Comparison of ENCODE assay signal across 1 cellular context in the genomic region with DNA sequence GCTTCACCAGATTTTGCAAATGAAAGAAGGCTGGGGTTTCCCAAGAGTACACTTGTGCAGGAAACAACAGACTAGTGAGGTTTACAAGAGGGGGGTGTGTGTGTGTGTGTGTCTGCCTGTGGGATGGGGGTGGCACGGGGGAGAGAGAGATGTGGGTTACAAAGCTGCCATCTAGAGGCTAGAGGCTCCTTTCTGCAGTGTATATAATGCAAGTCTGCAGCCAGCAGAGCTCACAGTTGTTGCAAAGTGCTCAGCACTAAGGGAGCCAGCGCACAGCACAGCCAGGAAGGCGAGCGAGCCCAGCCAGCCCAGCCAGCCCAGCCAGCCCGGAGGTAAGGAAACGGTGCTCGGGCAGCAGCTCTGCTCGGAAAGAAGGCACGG.
TF ChIP-seq lines count a peak whose summit lies in the region.

A gene (plus strand): TSS at position 233 of the 381 bp plus-strand sequence. CDS start 10,641 bp downstream, outside the sequence.

TF ChIP-seq in K562, 482 proteins besides CTCF, POLR2A, EP300 and RAD21 (continued from another document):
- TF ChIP-seq, protein P1, sequence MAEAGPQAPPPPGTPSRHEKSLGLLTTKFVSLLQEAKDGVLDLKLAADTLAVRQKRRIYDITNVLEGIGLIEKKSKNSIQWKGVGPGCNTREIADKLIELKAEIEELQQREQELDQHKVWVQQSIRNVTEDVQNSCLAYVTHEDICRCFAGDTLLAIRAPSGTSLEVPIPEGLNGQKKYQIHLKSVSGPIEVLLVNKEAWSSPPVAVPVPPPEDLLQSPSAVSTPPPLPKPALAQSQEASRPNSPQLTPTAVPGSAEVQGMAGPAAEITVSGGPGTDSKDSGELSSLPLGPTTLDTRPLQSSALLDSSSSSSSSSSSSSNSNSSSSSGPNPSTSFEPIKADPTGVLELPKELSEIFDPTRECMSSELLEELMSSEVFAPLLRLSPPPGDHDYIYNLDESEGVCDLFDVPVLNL (CRISPR knock-in tag; IDR thresholded peaks at IDR 0.05; ENCODE audit: low read depth) = no peak
- TF ChIP-seq NFRKB (IDR thresholded peaks at IDR 0.05; ENCODE audit: low read depth) = no peak
- TF ChIP-seq, protein P2, sequence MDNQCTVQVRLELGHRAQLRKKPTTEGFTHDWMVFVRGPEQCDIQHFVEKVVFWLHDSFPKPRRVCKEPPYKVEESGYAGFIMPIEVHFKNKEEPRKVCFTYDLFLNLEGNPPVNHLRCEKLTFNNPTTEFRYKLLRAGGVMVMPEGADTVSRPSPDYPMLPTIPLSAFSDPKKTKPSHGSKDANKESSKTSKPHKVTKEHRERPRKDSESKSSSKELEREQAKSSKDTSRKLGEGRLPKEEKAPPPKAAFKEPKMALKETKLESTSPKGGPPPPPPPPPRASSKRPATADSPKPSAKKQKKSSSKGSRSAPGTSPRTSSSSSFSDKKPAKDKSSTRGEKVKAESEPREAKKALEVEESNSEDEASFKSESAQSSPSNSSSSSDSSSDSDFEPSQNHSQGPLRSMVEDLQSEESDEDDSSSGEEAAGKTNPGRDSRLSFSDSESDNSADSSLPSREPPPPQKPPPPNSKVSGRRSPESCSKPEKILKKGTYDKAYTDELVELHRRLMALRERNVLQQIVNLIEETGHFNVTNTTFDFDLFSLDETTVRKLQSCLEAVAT (IDR thresholded peaks at IDR 0.05) = no peak
- TF ChIP-seq, protein P3, sequence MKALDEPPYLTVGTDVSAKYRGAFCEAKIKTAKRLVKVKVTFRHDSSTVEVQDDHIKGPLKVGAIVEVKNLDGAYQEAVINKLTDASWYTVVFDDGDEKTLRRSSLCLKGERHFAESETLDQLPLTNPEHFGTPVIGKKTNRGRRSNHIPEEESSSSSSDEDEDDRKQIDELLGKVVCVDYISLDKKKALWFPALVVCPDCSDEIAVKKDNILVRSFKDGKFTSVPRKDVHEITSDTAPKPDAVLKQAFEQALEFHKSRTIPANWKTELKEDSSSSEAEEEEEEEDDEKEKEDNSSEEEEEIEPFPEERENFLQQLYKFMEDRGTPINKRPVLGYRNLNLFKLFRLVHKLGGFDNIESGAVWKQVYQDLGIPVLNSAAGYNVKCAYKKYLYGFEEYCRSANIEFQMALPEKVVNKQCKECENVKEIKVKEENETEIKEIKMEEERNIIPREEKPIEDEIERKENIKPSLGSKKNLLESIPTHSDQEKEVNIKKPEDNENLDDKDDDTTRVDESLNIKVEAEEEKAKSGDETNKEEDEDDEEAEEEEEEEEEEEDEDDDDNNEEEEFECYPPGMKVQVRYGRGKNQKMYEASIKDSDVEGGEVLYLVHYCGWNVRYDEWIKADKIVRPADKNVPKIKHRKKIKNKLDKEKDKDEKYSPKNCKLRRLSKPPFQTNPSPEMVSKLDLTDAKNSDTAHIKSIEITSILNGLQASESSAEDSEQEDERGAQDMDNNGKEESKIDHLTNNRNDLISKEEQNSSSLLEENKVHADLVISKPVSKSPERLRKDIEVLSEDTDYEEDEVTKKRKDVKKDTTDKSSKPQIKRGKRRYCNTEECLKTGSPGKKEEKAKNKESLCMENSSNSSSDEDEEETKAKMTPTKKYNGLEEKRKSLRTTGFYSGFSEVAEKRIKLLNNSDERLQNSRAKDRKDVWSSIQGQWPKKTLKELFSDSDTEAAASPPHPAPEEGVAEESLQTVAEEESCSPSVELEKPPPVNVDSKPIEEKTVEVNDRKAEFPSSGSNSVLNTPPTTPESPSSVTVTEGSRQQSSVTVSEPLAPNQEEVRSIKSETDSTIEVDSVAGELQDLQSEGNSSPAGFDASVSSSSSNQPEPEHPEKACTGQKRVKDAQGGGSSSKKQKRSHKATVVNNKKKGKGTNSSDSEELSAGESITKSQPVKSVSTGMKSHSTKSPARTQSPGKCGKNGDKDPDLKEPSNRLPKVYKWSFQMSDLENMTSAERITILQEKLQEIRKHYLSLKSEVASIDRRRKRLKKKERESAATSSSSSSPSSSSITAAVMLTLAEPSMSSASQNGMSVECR (CRISPR knock-in tag; IDR thresholded peaks at IDR 0.05) = no peak
- no peak for TF ChIP-seq CAMTA2 (CRISPR knock-in tag; conservative IDR thresholded peaks at IDR 0.05)
- TF ChIP-seq PHB (CRISPR knock-in tag; IDR thresholded peaks at IDR 0.05) = no peak
- TF ChIP-seq NCOA6 (IDR thresholded peaks at IDR 0.05) = no peak
- no peak for TF ChIP-seq TSC22D4 (tag; IDR thresholded peaks at IDR 0.05)
- TF ChIP-seq HSF4 (CRISPR knock-in tag; IDR thresholded peaks at IDR 0.05; ENCODE audit: borderline replicate concordance) = no peak
- TF ChIP-seq MAFK (IDR thresholded peaks at IDR 0.05; ENCODE audit: low read length) = no peak
- TF ChIP-seq ZNF324 (CRISPR knock-in tag; IDR thresholded peaks at IDR 0.05) = no peak
- no peak for TF ChIP-seq DACH1 (IDR thresholded peaks at IDR 0.05; ENCODE audit: partially characterized antibody)
